21 cellular contexts compared by ENCODE assay signal in the genomic region with DNA sequence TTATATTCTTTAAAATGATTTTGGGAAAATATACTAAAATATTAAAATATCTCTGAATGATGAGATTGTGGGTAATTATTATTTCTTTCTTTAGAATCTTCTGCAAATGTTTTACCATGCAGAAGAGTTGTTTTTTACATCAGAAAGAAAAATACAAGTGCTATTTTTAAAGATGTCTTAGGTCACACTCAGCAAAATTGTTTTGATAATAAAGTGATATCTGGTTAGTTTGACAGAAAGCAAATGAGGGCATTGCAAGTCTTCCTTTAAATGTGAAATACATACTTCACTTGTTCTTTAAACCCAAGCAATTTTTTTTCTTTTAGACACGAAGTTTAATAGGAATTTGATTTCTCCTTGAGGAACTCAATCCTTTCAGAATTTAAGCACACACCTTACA.
"Had no signal": no experiment of that assay in that cellular context is flagged by ENCODE, and none has a peak within 500 bp of the region (broad histone marks: within the 10 kb centered on the region; RNA-seq: fewer than 3 reads in every experiment).

No MANE protein-coding gene starts in this region.

- ATAC-seq: Panc1, PC-3 had no signal

- FAIRE-seq: HTR-8/SVneo had no signal

- H3K4me3 Mint-ChIP-seq: IgD-negative memory B cell had no signal

- H3K4me1 Mint-ChIP-seq: IgD-negative memory B cell had no signal

- H3K36me3 Mint-ChIP-seq: IgD-negative memory B cell had no signal

- H3K27ac Mint-ChIP-seq: IgD-negative memory B cell had no signal

- DNase-seq: KBM-7, MV-4-11, NCI-H1048, NCI-H1105, NCI-H1417, NCI-H1436 treated with DMSO at 0.1 percent for 48 hours, NCI-H1694, NCI-H187 treated with DMSO at 0.1 percent for 48 hours, NCI-H2029 treated with DMSO at 0.1 percent for 48 hours, NCI-H2171 treated with DMSO at 0.1 percent for 48 hours, NCI-H345, NCI-H446 treated with DMSO at 0.1 percent for 48 hours, NCI-H510A treated with DMSO at 0.1 percent for 48 hours, NCI-H526, NCI-H82, PC-3, SK-N-SH, SW 1271 had no signal
